In genomic region chr3:50303038-50303815, GRCh38 we compare ENCODE assay signal across 1 cellular context.
TF ChIP-seq lines count a peak whose summit lies in the region.

Gene HYAL1 (minus strand): TSS chr3:50303574. CDS start chr3:50302956, 618 bp downstream.

TF ChIP-seq in IMR-90, 13 proteins besides CTCF, POLR2A, EP300 and RAD21 (continued from another document):
- no peak for TF ChIP-seq USF2 (IDR thresholded peaks at IDR 0.05; ENCODE audit: low read depth, low read length)
- TF ChIP-seq MAZ (IDR thresholded peaks at IDR 0.05; ENCODE audit: borderline replicate concordance, low read depth, low read length): no peak
- no peak for TF ChIP-seq CEBPB (IDR thresholded peaks at IDR 0.05; ENCODE audit: low read depth, low read length)
- TF ChIP-seq RCOR1 (IDR thresholded peaks at IDR 0.05; ENCODE audit: insufficient replicate concordance, low read length): no peak
- TF ChIP-seq MXI1 (IDR thresholded peaks at IDR 0.05; ENCODE audit: borderline replicate concordance, low read depth, low read length): no peak
- no peak for TF ChIP-seq MAFK (IDR thresholded peaks at IDR 0.05; ENCODE audit: low read depth, low read length)
- TF ChIP-seq RFX5 (IDR thresholded peaks at IDR 0.05; ENCODE audit: low read depth, low read length): no peak
- no peak for TF ChIP-seq SMC3 (IDR thresholded peaks at IDR 0.05; ENCODE audit: low read depth, low read length)
- TF ChIP-seq NFE2L2 (IDR thresholded peaks at IDR 0.05; ENCODE audit: low read depth, low read length): no peak
- no peak for TF ChIP-seq ELK1 (IDR thresholded peaks at IDR 0.05; ENCODE audit: borderline replicate concordance, low read depth, low read length)
- TF ChIP-seq FOS (IDR thresholded peaks at IDR 0.05; ENCODE audit: low read depth, low read length): no peak
